24 cellular contexts compared by ENCODE assay signal in the genomic region with DNA sequence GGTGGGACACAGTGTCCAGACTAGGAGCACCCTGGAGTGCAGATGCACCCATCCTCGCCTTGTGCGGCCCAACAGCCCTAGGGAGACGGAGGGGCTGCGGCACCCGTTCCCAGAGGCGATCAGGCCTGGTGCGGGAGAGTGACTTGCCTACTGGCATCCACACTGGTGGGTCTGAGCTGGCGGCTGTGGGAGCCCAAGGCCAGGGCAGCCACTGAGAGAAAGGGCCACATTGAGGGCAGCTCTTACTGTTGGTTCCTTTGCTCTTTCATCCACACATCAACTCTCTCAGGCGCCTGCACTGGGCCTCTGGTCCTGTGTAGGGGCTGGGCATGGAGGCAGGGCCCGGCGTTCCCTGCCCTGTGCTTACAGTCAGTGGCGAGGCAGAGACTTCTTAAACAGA. TPM values are rescaled to one million over a fixed set of nuclear protein-coding genes. Genes with fewer than 3 reads are reported as not detected.
DNase-seq lines count a peak whose midpoint lies in the region; ATAC-seq and TF ChIP-seq lines count a peak whose summit lies in the region.
"Had no signal": no experiment of that assay in that cellular context is flagged by ENCODE, and none has a peak within 500 bp of the region (broad histone marks: within the 10 kb centered on the region; RNA-seq: fewer than 3 reads in every experiment).

No MANE protein-coding gene starts in this region.

- no peaks in the 10 kb centered on the region for H3F3A ChIP-seq in SK-N-SH (replicated peaks; ENCODE audit: insufficient read depth)

- peaks cover 0 to 14% of the 10 kb centered on the region in 2 experiments; a peak in 1 of 4 replicates for H3K4me1 ChIP-seq in SK-N-SH (ENCODE audit: control insufficient read depth in 1 of 2, insufficient read depth in 2 of 2, low read depth in 1 of 2, low read length in 1 of 2)

- H3K27me3 ChIP-seq in SK-N-SH (ENCODE audit: insufficient read depth) (no peaks in the 10 kb centered on the region), H7 (ENCODE audit: control insufficient read depth, insufficient read depth, low read length) (no peaks in the 10 kb centered on the region; the same call in 1 of the 2 replicates)
- H3K27me3 ChIP-seq: neural progenitor cell, tibial nerve had no signal

- no peaks in the 10 kb centered on the region for H3K79me2 ChIP-seq in SK-N-SH (ENCODE audit: insufficient read depth)

- no peak for TF ChIP-seq RAD21 in SK-N-SH (IDR thresholded peaks at IDR 0.05; ENCODE audit: low read length)

- no peaks in the 10 kb centered on the region for H4K20me1 ChIP-seq in SK-N-SH (ENCODE audit: insufficient read depth)

- DNase-seq in SK-N-SH (peak; percentile 31), H7 (peak; percentile 48), left ventricle myocardium superior (peak; percentile 21), posterior cingulate gyrus (peak in 8 of 10 donors; percentile 1 to 83 (median 14)), OCI-M1 (lab: John Stamatoyannopoulos, UW) (no peak)
- DNase-seq: activated CD4-positive, alpha-beta T cell treated with anti-CD3 and anti-CD28 coated beads for 4 hours; amniotic stem cell; GF-D8; NCI-H1048; NCI-H1930; NCI-H345; PC-3; SHP77 treated with DMSO at 0.1 percent for 48 hours; stimulated activated CD4-positive, alpha-beta T cell treated with anti-CD3 and anti-CD28 coated beads, Interleukin-4, amount 100 ng/mL, for 4 hours had no signal

- TF ChIP-seq CTCF in SK-N-SH (IDR thresholded peaks at IDR 0.05), result no peak

- H3K27ac ChIP-seq in SK-N-SH (ENCODE audit: low read depth in 2 of 2, low read length in 1 of 2), result no peak overlapping the region
- H3K27ac ChIP-seq: 22Rv1, neural progenitor cell, tibial nerve had no signal

- H3K36me3 ChIP-seq in SK-N-SH (replicated peaks in 1 of 2; ENCODE audit: control insufficient read depth in 1 of 2, insufficient read depth in 2 of 2, low read length in 1 of 2) (no peaks in the 10 kb centered on the region), H7 (replicated peaks; ENCODE audit: control insufficient read depth, insufficient read depth, low read length) (no peaks in the 10 kb centered on the region)
- H3K36me3 ChIP-seq: neural progenitor cell had no signal

- H3K9me2 ChIP-seq in SK-N-SH, result no peaks in the 10 kb centered on the region

- H3K4me3 ChIP-seq in SK-N-SH (ENCODE audit: low read depth in 2 of 2, low read length in 1 of 2), result no peak overlapping the region
- H3K4me3 ChIP-seq in H7 (ENCODE audit: insufficient read depth, low read depth, low read length), result no peak overlapping the region
- H3K4me3 ChIP-seq: neural progenitor cell, tibial nerve had no signal

- no peak overlapping the region for H3K9ac ChIP-seq in SK-N-SH
- H3K9ac ChIP-seq: neural progenitor cell had no signal

- ATAC-seq in SK-N-SH treated with all-trans-retinoic acid at 6 μM for 48 hours (no peak), left ventricle myocardium superior (no peak), GM21717 (IDR thresholded peaks at IDR 0.05; ENCODE audit: unreplicated experiment) (no peak), GM19023 (IDR thresholded peaks at IDR 0.05; ENCODE audit: unreplicated experiment) (no peak)
- ATAC-seq: CD8-positive, alpha-beta T cell; PC-3; T-cell had no signal

- TF ChIP-seq EP300 in SK-N-SH (IDR thresholded peaks at IDR 0.05; ENCODE audit: borderline replicate concordance in 1 of 2, low read depth in 1 of 2, low read length in 1 of 2), result no peak

- POLR2A ChIA-PET in SK-N-SH (lab: Yijun Ruan, JAX), result no interaction called here

- H3K9me3 ChIP-seq in SK-N-SH, result no peaks in the 10 kb centered on the region
- H3K9me3 ChIP-seq: tibial nerve had no signal

- H3K4me2 ChIP-seq in SK-N-SH, result no peak overlapping the region
- H3K4me2 ChIP-seq: neural progenitor cell had no signal

- no peak overlapping the region for H2AFZ ChIP-seq in SK-N-SH (ENCODE audit: low read depth)
- H2AFZ ChIP-seq: neural progenitor cell had no signal

- WGBS in SK-N-SH (ENCODE audit: low lambda C conversion rate), result 93% methylated on average over 9 of the region's 12 CpGs

- intact Hi-C loops in left ventricle myocardium superior (cut with micrococcal nuclease) (no loop called here), posterior cingulate gyrus (cut with DNase I) (no loop called here)

- CTCF ChIA-PET in SK-N-SH (lab: Yijun Ruan, JAX), result interaction anchor here (0.8 to 1.7 kb wide), 4 partner anchors 12 to 111 kb away, joined by 3 to 7 read pairs (median 5); no protein-coding TSS in a partner anchor

TF ChIP-seq in SK-N-SH, 30 proteins besides CTCF, POLR2A, EP300 and RAD21:
- TF ChIP-seq, protein P1, sequence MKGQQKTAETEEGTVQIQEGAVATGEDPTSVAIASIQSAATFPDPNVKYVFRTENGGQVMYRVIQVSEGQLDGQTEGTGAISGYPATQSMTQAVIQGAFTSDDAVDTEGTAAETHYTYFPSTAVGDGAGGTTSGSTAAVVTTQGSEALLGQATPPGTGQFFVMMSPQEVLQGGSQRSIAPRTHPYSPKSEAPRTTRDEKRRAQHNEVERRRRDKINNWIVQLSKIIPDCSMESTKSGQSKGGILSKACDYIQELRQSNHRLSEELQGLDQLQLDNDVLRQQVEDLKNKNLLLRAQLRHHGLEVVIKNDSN (IDR thresholded peaks at IDR 0.05; ENCODE audit: borderline replicate concordance, low read depth), result no peak
- TF ChIP-seq FOSL2 (IDR thresholded peaks at IDR 0.05; ENCODE audit: borderline replicate concordance, low read depth) (no peak), MXI1 (IDR thresholded peaks at IDR 0.05; ENCODE audit: low read depth, low read length) (no peak), RCOR1 (IDR thresholded peaks at IDR 0.05; ENCODE audit: low read length) (no peak), CHD2 (IDR thresholded peaks at IDR 0.05; ENCODE audit: low read length, partially characterized antibody) (no peak), YY1 (IDR thresholded peaks at IDR 0.05; ENCODE audit: low read depth) (no peak), TAF1 (IDR thresholded peaks at IDR 0.05; ENCODE audit: borderline replicate concordance, low read depth, low read length) (no peak), FOXM1 (IDR thresholded peaks at IDR 0.05; ENCODE audit: low read depth) (no peak)

TF ChIP-seq in SK-N-SH treated with all-trans-retinoic acid at 6 μM for 48 hours, 23 proteins besides CTCF, POLR2A, EP300 and RAD21 (continues in another document):
- TF ChIP-seq TOX (CRISPR knock-in tag; IDR thresholded peaks at IDR 0.05; ENCODE audit: borderline replicate concordance) (no peak), ISL1 (CRISPR knock-in tag; IDR thresholded peaks at IDR 0.05) (no peak), ZFP30 (CRISPR knock-in tag; IDR thresholded peaks at IDR 0.05) (no peak), TCF4 (CRISPR knock-in tag; IDR thresholded peaks at IDR 0.05; ENCODE audit: borderline replicate concordance) (no peak), ARNTL (CRISPR knock-in tag; IDR thresholded peaks at IDR 0.05; ENCODE audit: borderline replicate concordance, low read depth) (no peak), ZNF565 (CRISPR knock-in tag; conservative IDR thresholded peaks at IDR 0.05; ENCODE audit: low read depth) (no peak)
- TF ChIP-seq, protein P2, sequence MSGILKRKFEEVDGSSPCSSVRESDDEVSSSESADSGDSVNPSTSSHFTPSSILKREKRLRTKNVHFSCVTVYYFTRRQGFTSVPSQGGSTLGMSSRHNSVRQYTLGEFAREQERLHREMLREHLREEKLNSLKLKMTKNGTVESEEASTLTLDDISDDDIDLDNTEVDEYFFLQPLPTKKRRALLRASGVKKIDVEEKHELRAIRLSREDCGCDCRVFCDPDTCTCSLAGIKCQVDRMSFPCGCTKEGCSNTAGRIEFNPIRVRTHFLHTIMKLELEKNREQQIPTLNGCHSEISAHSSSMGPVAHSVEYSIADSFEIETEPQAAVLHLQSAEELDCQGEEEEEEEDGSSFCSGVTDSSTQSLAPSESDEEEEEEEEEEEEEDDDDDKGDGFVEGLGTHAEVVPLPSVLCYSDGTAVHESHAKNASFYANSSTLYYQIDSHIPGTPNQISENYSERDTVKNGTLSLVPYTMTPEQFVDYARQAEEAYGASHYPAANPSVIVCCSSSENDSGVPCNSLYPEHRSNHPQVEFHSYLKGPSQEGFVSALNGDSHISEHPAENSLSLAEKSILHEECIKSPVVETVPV (CRISPR knock-in tag; IDR thresholded peaks at IDR 0.05), result no peak
- TF ChIP-seq, protein P3, sequence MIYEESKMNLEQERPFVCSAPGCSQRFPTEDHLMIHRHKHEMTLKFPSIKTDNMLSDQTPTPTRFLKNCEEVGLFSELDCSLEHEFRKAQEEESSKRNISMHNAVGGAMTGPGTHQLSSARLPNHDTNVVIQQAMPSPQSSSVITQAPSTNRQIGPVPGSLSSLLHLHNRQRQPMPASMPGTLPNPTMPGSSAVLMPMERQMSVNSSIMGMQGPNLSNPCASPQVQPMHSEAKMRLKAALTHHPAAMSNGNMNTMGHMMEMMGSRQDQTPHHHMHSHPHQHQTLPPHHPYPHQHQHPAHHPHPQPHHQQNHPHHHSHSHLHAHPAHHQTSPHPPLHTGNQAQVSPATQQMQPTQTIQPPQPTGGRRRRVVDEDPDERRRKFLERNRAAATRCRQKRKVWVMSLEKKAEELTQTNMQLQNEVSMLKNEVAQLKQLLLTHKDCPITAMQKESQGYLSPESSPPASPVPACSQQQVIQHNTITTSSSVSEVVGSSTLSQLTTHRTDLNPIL (CRISPR knock-in tag; IDR thresholded peaks at IDR 0.05; ENCODE audit: low read depth), result no peak

RNA-seq across cellular contexts. Expression of gene PODN, which starts 8.6 kb away (rescaled TPM):
- polyA plus RNA-seq in SK-N-SH (2012; rRNA removed), result 2.0 and 2.9 TPM in 2 replicates
- polyA plus RNA-seq in SK-N-SH (2012; cell fraction: cytosol; rRNA removed), result 1.2 and 2.7 TPM in 2 replicates
- polyA plus RNA-seq in SK-N-SH (2012; cell fraction: nucleus; rRNA removed), result 6.3 TPM in 2 replicates
- total RNA-seq in H7 (2014; rRNA removed; shearing (Covaris generic)), result not detected in 2 replicates
- 19.4 TPM for total RNA-seq in left ventricle myocardium superior
- total RNA-seq: activated T-helper 2 cell treated with anti-CD3 and anti-CD28 coated beads, Interferon-gamma antibody, Interleukin-2, Interleukin-4, amounts not matched to agents 10 μg/mL and 5 μg/mL and 100 μg/mL, durations not matched to agents 14 hours and 24 hours and 36 hours; CD8-positive, alpha-beta T cell; LHCN-M2; PC-3 had no signal

Comparison
In these comparisons a context has a peak if more than half of its experiments do, and no peak if none do; other contexts are left out.
1. RNA of gene PODN, which starts 8.6 kb away (total RNA-seq): 19.4 TPM in left ventricle myocardium superior (single experiment); not detected in H7; every median in the first group is over 10 times any median in the second.